In the genomic region with DNA sequence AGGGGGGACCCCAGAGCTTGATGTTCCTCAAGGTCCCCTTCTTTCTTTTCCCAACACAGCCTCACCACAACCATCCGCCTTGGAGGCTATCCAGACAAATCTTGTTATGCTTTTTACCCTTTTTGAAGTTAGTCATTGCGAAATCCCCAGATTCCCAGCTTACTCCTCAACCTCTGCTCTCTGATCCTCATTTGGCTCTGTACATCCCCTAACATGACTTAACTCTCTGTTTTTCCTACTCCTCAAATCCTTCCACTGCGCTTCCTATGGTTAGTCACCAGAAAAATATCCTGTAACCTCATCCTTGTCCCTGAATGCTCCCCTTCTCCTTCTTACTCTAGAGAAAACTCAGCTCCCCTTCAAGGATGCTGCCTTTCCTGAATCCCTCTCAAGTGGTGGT, we compare ENCODE assay signal across 18 cellular contexts.
A peak's percentile ranks its signal among the peaks of the same experiment; 100 is the strongest.
DNase-seq lines count a peak whose midpoint lies in the region; ATAC-seq, FAIRE-seq and TF ChIP-seq lines count a peak whose summit lies in the region.
"Had no signal": no experiment of that assay in that cellular context is flagged by ENCODE, and none has a peak within 500 bp of the region (broad histone marks: within the 10 kb centered on the region; RNA-seq: fewer than 3 reads in every experiment).

No MANE protein-coding gene starts in this region.

- H3K36me3 ChIP-seq in HepG2 (replicated peaks in 1 of 2; ENCODE audit: control insufficient read depth in 1 of 2, insufficient read depth in 2 of 2, low read length in 2 of 2) = no peaks in the 10 kb centered on the region
- no peaks in the 10 kb centered on the region for H3K36me3 ChIP-seq in right lobe of liver
- H3K36me3 ChIP-seq: colonic mucosa, esophagus squamous epithelium had no signal

- TF ChIP-seq CTCF in HepG2 (CRISPR knock-in tag; IDR thresholded peaks at IDR 0.05) (no peak), right lobe of liver (IDR thresholded peaks at IDR 0.05) (no peak), fibroblast of villous mesenchyme (IDR thresholded peaks at IDR 0.05; ENCODE audit: insufficient read depth, low read depth, low read length) (no peak)

- in situ Hi-C loops in HepG2 (cut with HindIII; ENCODE audit: extremely low pct_ligation_motif_present, low pct_unique_long_range_greater_than_20kb) = no loop called here

- H3K9me3 ChIP-seq in HepG2 (ENCODE audit: low read length) (no peaks in the 10 kb centered on the region), right lobe of liver (no peaks in the 10 kb centered on the region)
- H3K9me3 ChIP-seq: A549, Caco-2, colonic mucosa, esophagus squamous epithelium had no signal

- no peak overlapping the region for H2AFZ ChIP-seq in HepG2 (ENCODE audit: low read length)

- H3K79me2 ChIP-seq in HepG2 (ENCODE audit: insufficient read depth, low read length) = no peaks in the 10 kb centered on the region

- intact Hi-C loops in HepG2 (cut with micrococcal nuclease; ENCODE audit: unreplicated experiment) (no loop called here), right lobe of liver (cut with DNase I) (no loop called here)

- H3K27ac ChIP-seq in HepG2 (ENCODE audit: extremely low read length, insufficient read depth, low read length) (no peak overlapping the region), right lobe of liver (no peak overlapping the region)
- H3K27ac ChIP-seq: A549, colonic mucosa, esophagus squamous epithelium had no signal

- CTCF ChIA-PET in HepG2 (lab: Yijun Ruan, JAX; ENCODE audit: low intra/inter-chr PET ratio, low total read pairs) = no interaction called here

- H3K4me3 ChIP-seq in HepG2 (replicated peaks in 1 of 3; ENCODE audit: insufficient read depth in 1 of 3, low read depth in 2 of 3, low read length in 3 of 3) (no peak overlapping the region), right lobe of liver (no peak overlapping the region), fibroblast of villous mesenchyme (ENCODE audit: low read depth, low read length) (no peak overlapping the region)
- H3K4me3 ChIP-seq: A549, colonic mucosa, esophagus squamous epithelium had no signal

- TF ChIP-seq POLR2A in HepG2 (IDR thresholded peaks at IDR 0.05; ENCODE audit: insufficient read depth in 1 of 2, low read depth in 2 of 2, low read length in 2 of 2) (no peak), right lobe of liver (IDR thresholded peaks at IDR 0.05) (no peak)

- TF ChIP-seq RAD21 in HepG2 (CRISPR knock-in tag; IDR thresholded peaks at IDR 0.05) = no peak

- H3K9ac ChIP-seq in HepG2 (ENCODE audit: insufficient read depth, low read depth, low read length) = no peak overlapping the region

- FAIRE-seq in HepG2 (lab: Jason Lieb, UNC) (no peak), urothelium cell line (lab: Jason Lieb, UNC) (no peak)
- FAIRE-seq: A549 had no signal

- BruUV-seq in HepG2 (replicated peaks; lab: Mats Ljungman, UMichigan) = no TSS peak

- H3K4me1 ChIP-seq in HepG2 (ENCODE audit: insufficient read depth, low read length) = no peaks in the 10 kb centered on the region
- no peaks in the 10 kb centered on the region for H3K4me1 ChIP-seq in right lobe of liver
- H3K4me1 ChIP-seq: A549, Caco-2, colonic mucosa, esophagus squamous epithelium had no signal

- H3K4me2 ChIP-seq in HepG2 (ENCODE audit: low read depth, low read length) = no peak overlapping the region
- H3K4me2 ChIP-seq: A549 had no signal

- DNase-seq in HepG2 (ENCODE audit: low spot score) = no peak
- DNase-seq in right lobe of liver = no peak
- DNase-seq in amniotic epithelial cell (ENCODE audit: low read depth) = peak; percentile 26
- DNase-seq in fibroblast of villous mesenchyme (ENCODE audit: low read depth) = peak; percentile 61
- DNase-seq in urothelium cell line (ENCODE audit: low spot score) = peak; percentile 32
- DNase-seq in NCI-H2196 (lab: John Stamatoyannopoulos, UW; ENCODE audit: unreplicated experiment) = no peak
- DNase-seq: activated CD8-positive, alpha-beta memory T cell treated with anti-CD3 and anti-CD28 coated beads, Interleukin-2, amount 50 U/mL, for 4 hours; Caco-2; colonic mucosa; esophagus squamous epithelium; mesenchymal stem cell; nucleus accumbens; stimulated activated CD4-positive, alpha-beta T cell treated with anti-CD3 and anti-CD28 coated beads, Interleukin-12 subunit alpha, Interleukin-12 subunit beta, amount 100 ng/mL, for 4 hours; substantia nigra; SW 1271 had no signal

- POLR2A ChIA-PET in HepG2 (lab: Yijun Ruan, JAX) = no interaction called here

- no peaks in the 10 kb centered on the region for H4K20me1 ChIP-seq in HepG2 (ENCODE audit: insufficient read depth, low read length)

- 17% methylated on average over 3 of the region's 3 CpGs for WGBS in HepG2 (ENCODE audit: low lambda C conversion rate)
- WGBS in right lobe of liver (ENCODE audit: insufficient coverage, low coverage, low lambda C conversion rate, missing lambda C conversion rate) = 60% methylated on average over 3 of the region's 3 CpGs

- ATAC-seq in HepG2 (no peak), right lobe of liver (no peak), GM18517 (IDR thresholded peaks at IDR 0.05; ENCODE audit: unreplicated experiment) (no peak), HG03469 (IDR thresholded peaks at IDR 0.05; ENCODE audit: unreplicated experiment) (no peak)
- ATAC-seq: A549 had no signal

- no peak for TF ChIP-seq EP300 in HepG2 (IDR thresholded peaks at IDR 0.05; ENCODE audit: low read depth in 2 of 2, low read length in 2 of 2)
- TF ChIP-seq EP300 in HepG2 (CRISPR knock-in tag; IDR thresholded peaks at IDR 0.05; ENCODE audit: borderline replicate concordance) = no peak

- H3K27me3 ChIP-seq in HepG2 (ENCODE audit: control insufficient read depth in 1 of 2, insufficient read depth in 2 of 2, low read length in 2 of 2) (peaks cover 2 to 6% of the 10 kb centered on the region in 2 experiments; a peak in 2 of 5 replicates), right lobe of liver (no peaks in the 10 kb centered on the region)
- H3K27me3 ChIP-seq: colonic mucosa had no signal

TF ChIP-seq in HepG2, 621 proteins besides CTCF, POLR2A, EP300 and RAD21:
- TF ChIP-seq CEBPB (IDR thresholded peaks at IDR 0.05; ENCODE audit: borderline replicate concordance, low read depth, low read length) (peak; percentile 73), ZNF503 (CRISPR knock-in tag; IDR thresholded peaks at IDR 0.05) (no peak)

Comparison
In these comparisons a context has a peak if more than half of its experiments do, and no peak if none do; other contexts are left out.
1. DNase-seq: peak in amniotic epithelial cell (single experiment), fibroblast of villous mesenchyme (single experiment) and urothelium cell line (single experiment); none in HepG2 (single experiment), right lobe of liver (0 of 3) and NCI-H2196 (single experiment).